ENCODE assay signal across 11 cellular contexts in the genomic region with DNA sequence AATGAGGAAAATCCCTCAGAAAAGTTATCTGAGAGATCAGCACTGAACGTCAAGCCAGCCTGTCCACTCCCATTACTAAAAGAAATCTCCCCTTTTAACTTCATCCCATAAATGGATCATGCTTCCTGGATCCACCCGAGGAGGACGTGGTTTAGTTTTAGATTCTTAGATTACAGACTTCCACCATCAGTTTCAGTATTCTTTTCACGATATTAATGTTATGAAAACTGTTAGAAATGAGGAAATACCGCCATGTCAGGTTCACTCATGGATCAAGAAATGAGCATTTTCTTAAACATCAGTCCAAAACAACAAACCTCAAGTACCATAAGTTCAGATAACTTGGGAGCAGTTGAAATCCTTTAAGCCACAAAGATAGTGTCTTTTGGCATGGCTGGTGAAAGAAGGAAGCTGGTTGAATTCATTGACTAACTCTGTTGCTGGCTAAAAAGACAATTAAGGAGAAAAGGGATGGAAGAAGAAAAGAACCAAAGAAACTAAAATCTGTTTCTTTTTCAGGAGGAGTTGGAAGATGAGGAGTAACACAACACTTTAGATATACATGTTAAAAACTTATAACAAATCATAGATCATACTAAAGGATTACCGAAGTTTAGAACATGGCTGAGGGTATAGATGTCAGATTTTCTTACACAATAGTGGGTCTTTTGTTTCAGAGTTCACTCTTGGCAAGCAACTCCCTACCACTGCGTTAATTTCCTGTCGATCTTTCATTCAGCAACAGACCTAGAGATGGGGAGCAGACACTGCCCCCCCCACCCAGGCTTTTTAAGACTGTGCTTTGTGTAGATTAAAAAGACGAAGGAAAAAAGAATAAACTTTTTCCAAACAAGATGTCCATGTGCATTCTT. TPM values are rescaled to one million over a fixed set of nuclear protein-coding genes. Genes with fewer than 3 reads are reported as not detected.
A peak's percentile ranks its signal among the peaks of the same experiment; 100 is the strongest.
DNase-seq lines count a peak whose midpoint lies in the region; ATAC-seq, FAIRE-seq and TF ChIP-seq lines count a peak whose summit lies in the region.
"Had no signal": no experiment of that assay in that cellular context is flagged by ENCODE, and none has a peak within 500 bp of the region (broad histone marks: within the 10 kb centered on the region; RNA-seq: fewer than 3 reads in every experiment).

No MANE protein-coding gene starts in this region.

- intact Hi-C loops in breast epithelium (cut with DNase I; ENCODE audit: low total_unique reads): no loop called here

- ATAC-seq in GM21619 (IDR thresholded peaks at IDR 0.05; ENCODE audit: unreplicated experiment): no peak

- H3K27ac ChIP-seq in breast epithelium: peak overlapping the region; percentile 73 to 78
- H3K27ac ChIP-seq in subcutaneous abdominal adipose tissue (ENCODE audit: low read depth, low read length): peak overlapping the region; percentile 31

- DNase-seq in LNCaP clone FGC (ENCODE audit: low read depth): no peak
- DNase-seq in breast epithelium (ENCODE audit: low spot score in 2 of 2): no peak
- DNase-seq in SW 1271 (lab: John Stamatoyannopoulos, UW): no peak
- DNase-seq in stimulated activated CD8-positive, alpha-beta memory T cell treated with anti-CD3 and anti-CD28 coated beads, Interleukin-4, amount 100 ng/mL, for 48 hours: no peak
- no peak for DNase-seq in activated T-cell treated with anti-CD3 and anti-CD28 coated beads, Interleukin-2, amount 50 U/mL, for 48 hours
- DNase-seq: activated naive CD8-positive, alpha-beta T cell treated with anti-CD3 and anti-CD28 coated beads, Interleukin-2, amount 10 ng/mL, durations not matched to agents 7 days and 5 days; NCI-H1417; stimulated activated CD4-positive, alpha-beta T cell treated with anti-CD3 and anti-CD28 coated beads, Interleukin-2, amount 100 ng/mL, for 24 hours had no signal

- no peaks in the 10 kb centered on the region for H3K27me3 ChIP-seq in breast epithelium
- no peaks in the 10 kb centered on the region for H3K27me3 ChIP-seq in subcutaneous abdominal adipose tissue (ENCODE audit: control insufficient read depth in 5 of 5, insufficient read depth in 4 of 5, low read length in 5 of 5)

- H3K4me3 ChIP-seq in LNCaP clone FGC (ENCODE audit: low read depth, low read length) (peak overlapping the region; percentile 38), breast epithelium (peak overlapping the region in 2 of 3 donors; percentile 4 to 39), subcutaneous abdominal adipose tissue (ENCODE audit: low read depth in 1 of 5, low read length in 5 of 5) (peak overlapping the region in 4 of 5 donors; percentile 3 to 32 (median 26))

- H3K9me3 ChIP-seq in breast epithelium (no peaks in the 10 kb centered on the region), subcutaneous abdominal adipose tissue (ENCODE audit: control insufficient read depth in 5 of 5, low read length in 5 of 5) (no peaks in the 10 kb centered on the region)

- H3K36me3 ChIP-seq in breast epithelium: no peaks in the 10 kb centered on the region
- no peaks in the 10 kb centered on the region for H3K36me3 ChIP-seq in subcutaneous abdominal adipose tissue (ENCODE audit: control insufficient read depth in 5 of 5, insufficient read depth in 5 of 5, low read length in 5 of 5)

- peak; percentile 21 for FAIRE-seq in islet of Langerhans (lab: Jason Lieb, UNC)

- peaks cover 0 to 3% of the 10 kb centered on the region in 2 donors for H3K4me1 ChIP-seq in breast epithelium
- peaks cover 2 to 16% (median 13%) of the 10 kb centered on the region in 5 donors for H3K4me1 ChIP-seq in subcutaneous abdominal adipose tissue (ENCODE audit: control insufficient read depth in 5 of 5, insufficient read depth in 5 of 5, low read length in 5 of 5)

- TF ChIP-seq CTCF in LNCaP clone FGC (IDR thresholded peaks at IDR 0.05; ENCODE audit: control insufficient read depth, extremely low read depth, insufficient read depth) (no peak), breast epithelium (IDR thresholded peaks at IDR 0.05) (no peak)

- peak overlapping the region in 2 of 5 donors; percentile 17 to 57 for H3K9ac ChIP-seq in subcutaneous abdominal adipose tissue (ENCODE audit: low read length in 5 of 5)

- no peak for TF ChIP-seq POLR2A in breast epithelium (IDR thresholded peaks at IDR 0.05)

RNA-seq across cellular contexts. Expression of a gene that starts 50.1 kb away (rescaled TPM):
- total RNA-seq in breast epithelium: 10 to 100 TPM; 54.9 to 87.5 (median 79.6) TPM
